Comparison of ENCODE assay signal across 1 cellular context in genomic region chr20:53434662-53435061, GRCh38.
TF ChIP-seq lines count a peak whose summit lies in the region.

No MANE protein-coding gene starts in this region.

TF ChIP-seq in GM23338, 12 proteins besides CTCF, POLR2A, EP300 and RAD21 (continued from another document):
- TF ChIP-seq JUNB (IDR thresholded peaks at IDR 0.05; ENCODE audit: unreplicated experiment) = no peak
- no peak for TF ChIP-seq EZH2 (IDR thresholded peaks at IDR 0.05; ENCODE audit: low read depth, unreplicated experiment)
